ENCODE assay signal across 21 cellular contexts in genomic region chr18:36704656-36705055, GRCh38.
"Had no signal": no experiment of that assay in that cellular context is flagged by ENCODE, and none has a peak within 500 bp of the region (broad histone marks: within the 10 kb centered on the region; RNA-seq: fewer than 3 reads in every experiment).

No MANE protein-coding gene starts in this region.

- H3K4me3 Mint-ChIP-seq: memory B cell; natural killer cell; stimulated activated effector memory CD8-positive, alpha-beta T cell treated with anti-CD3 and anti-CD28 coated beads, Interleukin-12 subunit alpha, Interleukin-12 subunit beta, amount 100 ng/mL, for 72 hours; type B pancreatic cell had no signal

- H3K27me3 ChIP-seq: dorsolateral prefrontal cortex, foreskin keratinocyte, ovary, tibial artery had no signal

- FAIRE-seq: colon, keratinocyte had no signal

- H3K36me3 Mint-ChIP-seq: memory B cell; natural killer cell; stimulated activated effector memory CD8-positive, alpha-beta T cell treated with anti-CD3 and anti-CD28 coated beads, Interleukin-12 subunit alpha, Interleukin-12 subunit beta, amount 100 ng/mL, for 72 hours; type B pancreatic cell had no signal

- H3K9me3 Mint-ChIP-seq: memory B cell; natural killer cell; stimulated activated effector memory CD8-positive, alpha-beta T cell treated with anti-CD3 and anti-CD28 coated beads, Interleukin-12 subunit alpha, Interleukin-12 subunit beta, amount 100 ng/mL, for 72 hours; type B pancreatic cell had no signal

- H3K4me1 Mint-ChIP-seq: memory B cell; natural killer cell; stimulated activated effector memory CD8-positive, alpha-beta T cell treated with anti-CD3 and anti-CD28 coated beads, Interleukin-12 subunit alpha, Interleukin-12 subunit beta, amount 100 ng/mL, for 72 hours had no signal

- H3K27ac ChIP-seq: dorsolateral prefrontal cortex, foreskin keratinocyte, ovary, stomach, tibial artery had no signal

- H3K4me1 ChIP-seq: foreskin keratinocyte, stomach, tibial artery had no signal

- H3K36me3 ChIP-seq: ovary, stomach had no signal

- DNase-seq: central memory CD4-positive, alpha-beta T cell; dorsolateral prefrontal cortex; effector CD4-positive, alpha-beta T cell; foreskin keratinocyte; natural killer cell; occipital lobe; ovary; posterior cingulate gyrus; stimulated activated CD4-positive, alpha-beta T cell treated with anti-CD3 and anti-CD28 coated beads, Interleukin-2, amount 100 ng/mL, for 24 hours; stimulated activated CD4-positive, alpha-beta T cell treated with anti-CD3 and anti-CD28 coated beads, Interleukin-4, amount 100 ng/mL, for 24 hours; stimulated activated naive CD4-positive, alpha-beta T cell treated with Interleukin-2 at 50 U/mL for 16 hours; stomach; tibial artery had no signal

- H3K9me3 ChIP-seq: ovary, stomach, tibial artery had no signal

- ATAC-seq: foreskin keratinocyte; left lobe of liver; natural killer cell; sciatic nerve; stimulated activated effector memory CD8-positive, alpha-beta T cell treated with anti-CD3 and anti-CD28 coated beads, Interleukin-12 subunit alpha, Interleukin-12 subunit beta, amount 100 ng/mL, for 72 hours had no signal

- H3K4me3 ChIP-seq: dorsolateral prefrontal cortex, lung, ovary, stomach, tibial artery had no signal

- H3K27ac Mint-ChIP-seq: memory B cell; natural killer cell; stimulated activated effector memory CD8-positive, alpha-beta T cell treated with anti-CD3 and anti-CD28 coated beads, Interleukin-12 subunit alpha, Interleukin-12 subunit beta, amount 100 ng/mL, for 72 hours; type B pancreatic cell had no signal
